ENCODE assay signal across 8 cellular contexts in genomic region chr4:123398151-123398802, GRCh38. TPM values are rescaled to one million over a fixed set of nuclear protein-coding genes. Genes with fewer than 3 reads are reported as not detected.
DNase-seq lines count a peak whose midpoint lies in the region; ATAC-seq and TF ChIP-seq lines count a peak whose summit lies in the region.

No MANE protein-coding gene starts in this region.

- H3K4me1 ChIP-seq in ES-I3 (ENCODE audit: insufficient read depth, low read length), result peaks cover 11% of the 10 kb centered on the region; the same call in 1 of the 2 replicates
- no peaks in the 10 kb centered on the region for H3K4me1 ChIP-seq in right cardiac atrium (ENCODE audit: control insufficient read depth, insufficient read depth, low read length)
- no peaks in the 10 kb centered on the region for H3K4me1 ChIP-seq in prostate gland (replicated peaks)

- no peak for TF ChIP-seq POLR2A in prostate gland (IDR thresholded peaks at IDR 0.05)

- intact Hi-C loops in right cardiac atrium (cut with DNase I), result loop anchor here in 3 of 4 donors (10.0 kb wide), 4 partner anchors 153 to 717 kb away; no protein-coding TSS in a partner anchor
- intact Hi-C loops in prostate gland (cut with DNase I), result loop anchor here (5.0 to 10.0 kb wide), 5 partner anchors 151 to 714 kb away; no protein-coding TSS in a partner anchor

- WGBS in right cardiac atrium, result under 1% methylated on average over 80 of the region's 81 CpGs
- under 1% methylated on average over 52 of the region's 81 CpGs for WGBS in prostate gland

- H3K9ac ChIP-seq in ES-I3 (ENCODE audit: low read depth, low read length), result peak overlapping the region; percentile 74

- peaks cover 9 to 25% (median 24%) of the 10 kb centered on the region in 3 donors for H3K4me1 Mint-ChIP-seq in IgD-negative memory B cell

- H3K9me3 ChIP-seq in ES-I3 (ENCODE audit: control insufficient read depth, insufficient read depth, low read length) (no peaks in the 10 kb centered on the region), right cardiac atrium (ENCODE audit: control insufficient read depth, low read length) (no peaks in the 10 kb centered on the region), prostate gland (no peaks in the 10 kb centered on the region)

- H3K4me3 Mint-ChIP-seq in IgD-negative memory B cell, result peak overlapping the region; percentile 85 to 93 (median 90)

- H3K9me3 Mint-ChIP-seq in IgD-negative memory B cell, result peaks cover 0 to 1% (median 0%) of the 10 kb centered on the region in 3 donors

- peak in 2 of 4 experiments; percentile 61 to 67 for TF ChIP-seq CTCF in prostate gland (IDR thresholded peaks at IDR 0.05)

- H3K27me3 ChIP-seq in right cardiac atrium (ENCODE audit: control insufficient read depth, insufficient read depth) (no peaks in the 10 kb centered on the region), prostate gland (replicated peaks; ENCODE audit: insufficient read depth) (no peaks in the 10 kb centered on the region)

- H3K27ac ChIP-seq in right cardiac atrium (ENCODE audit: low read length), result peak overlapping the region; percentile 39
- H3K27ac ChIP-seq in prostate gland, result peak overlapping the region; percentile 83 to 89

- H3K36me3 ChIP-seq in ES-I3 (ENCODE audit: insufficient read depth, low read length) (peaks cover 16% of the 10 kb centered on the region), prostate gland (peaks cover 0 to 3% of the 10 kb centered on the region in 2 donors)

- ATAC-seq in GM21528 (IDR thresholded peaks at IDR 0.05; ENCODE audit: low FRiP score, unreplicated experiment) (peak; percentile 69), right cardiac atrium (peak; percentile 69 to 76)

- DNase-seq in T follicular helper cell (ENCODE audit: low read depth), result peak; percentile 30
- DNase-seq in amygdala (lab: John Stamatoyannopoulos, UW), result peak in 43 of 56 donors; percentile 4 to 74 (median 44)
- peak; percentile 62 to 82 (median 77) for DNase-seq in right cardiac atrium
- peak; percentile 55 for DNase-seq in prostate gland (ENCODE audit: low spot score)
- DNase-seq in cerebellar cortex (ENCODE audit: low spot score), result no peak

- H3K27ac Mint-ChIP-seq in IgD-negative memory B cell, result peak overlapping the region in 1 of 3 donors; percentile 76

- peaks cover 49% of the 10 kb centered on the region for H3K27me3 Mint-ChIP-seq in IgD-negative memory B cell

- H3K4me3 ChIP-seq in right cardiac atrium (ENCODE audit: low read length) (peak overlapping the region; percentile 63), prostate gland (peak overlapping the region; percentile 74)

- peaks cover 2% of the 10 kb centered on the region for H3K36me3 Mint-ChIP-seq in IgD-negative memory B cell

RNA-seq across cellular contexts. Expression of gene SPRY1, which starts 1.7 kb away (rescaled TPM):
- polyA plus RNA-seq in IgD-negative memory B cell (not detected), right cardiac atrium (21.3 TPM)
- total RNA-seq in right cardiac atrium (10 to 100 TPM; 26.3 to 60.4 (median 50.0) TPM), prostate gland (10 to 100 TPM; 67.5 to 90.2 TPM)
